ENCODE assay signal across 1 cellular context in genomic region chr5:32330126-32330971, GRCh38.
A peak's percentile ranks its signal among the peaks of the same experiment; 100 is the strongest.
TF ChIP-seq lines count a peak whose summit lies in the region.

No MANE protein-coding gene starts in this region.

TF ChIP-seq in HepG2, 621 proteins besides CTCF, POLR2A, EP300 and RAD21 (continued from another document and continues in another):
- no peak for TF ChIP-seq ZGPAT (CRISPR knock-in tag; IDR thresholded peaks at IDR 0.05)
- TF ChIP-seq CREB3 (CRISPR knock-in tag; IDR thresholded peaks at IDR 0.05): no peak
- no peak for TF ChIP-seq MYPOP (CRISPR knock-in tag; IDR thresholded peaks at IDR 0.05)
- TF ChIP-seq KLF12 (CRISPR knock-in tag; IDR thresholded peaks at IDR 0.05; ENCODE audit: borderline replicate concordance): no peak
- no peak for TF ChIP-seq ZHX2 (IDR thresholded peaks at IDR 0.05; ENCODE audit: low read depth)
- TF ChIP-seq ZHX2 (CRISPR knock-in tag; IDR thresholded peaks at IDR 0.05; ENCODE audit: borderline replicate concordance): no peak
- TF ChIP-seq MXI1 (IDR thresholded peaks at IDR 0.05; ENCODE audit: borderline replicate concordance, low read depth, low read length): no peak
- TF ChIP-seq RNF219 (CRISPR knock-in tag; IDR thresholded peaks at IDR 0.05): no peak
- TF ChIP-seq ZC3H4 (CRISPR knock-in tag; IDR thresholded peaks at IDR 0.05; ENCODE audit: borderline replicate concordance): no peak
- TF ChIP-seq ZSCAN9 (CRISPR knock-in tag; IDR thresholded peaks at IDR 0.05; ENCODE audit: borderline replicate concordance): no peak
- no peak for TF ChIP-seq REL (CRISPR knock-in tag; conservative IDR thresholded peaks at IDR 0.05)
- no peak for TF ChIP-seq HMG20A (CRISPR knock-in tag; IDR thresholded peaks at IDR 0.05; ENCODE audit: borderline replicate concordance)
- no peak for TF ChIP-seq ZBTB2 (CRISPR knock-in tag; IDR thresholded peaks at IDR 0.05; ENCODE audit: low read depth)
- TF ChIP-seq ZNF839 (CRISPR knock-in tag; IDR thresholded peaks at IDR 0.05; ENCODE audit: borderline replicate concordance): peak; percentile 60; the same call in 1 of the 2 replicates
- peak in 1 of 2 experiments; percentile 8; a peak in 1 of 4 replicates for TF ChIP-seq ATF4 (CRISPR knock-in tag; IDR thresholded peaks at IDR 0.05)
- no peak for TF ChIP-seq ZBTB26 (CRISPR knock-in tag; IDR thresholded peaks at IDR 0.05; ENCODE audit: borderline replicate concordance)
- no peak for TF ChIP-seq SRF (IDR thresholded peaks at IDR 0.05; ENCODE audit: low read depth, low read length)
- no peak; the same call in 1 of the 2 replicates for TF ChIP-seq ZBTB4 (CRISPR knock-in tag; IDR thresholded peaks at IDR 0.05; ENCODE audit: borderline replicate concordance)
- TF ChIP-seq ZNF580 (CRISPR knock-in tag; IDR thresholded peaks at IDR 0.05; ENCODE audit: borderline replicate concordance, low read depth): no peak
- TF ChIP-seq PREB (CRISPR knock-in tag; IDR thresholded peaks at IDR 0.05): no peak
- TF ChIP-seq TFDP1 (CRISPR knock-in tag; IDR thresholded peaks at IDR 0.05; ENCODE audit: borderline replicate concordance): no peak
- no peak for TF ChIP-seq HNRNPH1 (optimal IDR thresholded peaks at IDR 0.05; ENCODE audit: low read depth, low read length)
- TF ChIP-seq ZBTB8A (CRISPR knock-in tag; IDR thresholded peaks at IDR 0.05; ENCODE audit: borderline replicate concordance, low read depth): no peak
- TF ChIP-seq ZNF136 (CRISPR knock-in tag; IDR thresholded peaks at IDR 0.05; ENCODE audit: low read depth): no peak
- TF ChIP-seq ZNF350 (CRISPR knock-in tag; IDR thresholded peaks at IDR 0.05; ENCODE audit: borderline replicate concordance, low read depth): no peak
- peak; percentile 74 for TF ChIP-seq RARA (CRISPR knock-in tag; IDR thresholded peaks at IDR 0.05)
- TF ChIP-seq TFDP2 (CRISPR knock-in tag; IDR thresholded peaks at IDR 0.05): no peak
